20 cellular contexts compared by ENCODE assay signal in the genomic region with DNA sequence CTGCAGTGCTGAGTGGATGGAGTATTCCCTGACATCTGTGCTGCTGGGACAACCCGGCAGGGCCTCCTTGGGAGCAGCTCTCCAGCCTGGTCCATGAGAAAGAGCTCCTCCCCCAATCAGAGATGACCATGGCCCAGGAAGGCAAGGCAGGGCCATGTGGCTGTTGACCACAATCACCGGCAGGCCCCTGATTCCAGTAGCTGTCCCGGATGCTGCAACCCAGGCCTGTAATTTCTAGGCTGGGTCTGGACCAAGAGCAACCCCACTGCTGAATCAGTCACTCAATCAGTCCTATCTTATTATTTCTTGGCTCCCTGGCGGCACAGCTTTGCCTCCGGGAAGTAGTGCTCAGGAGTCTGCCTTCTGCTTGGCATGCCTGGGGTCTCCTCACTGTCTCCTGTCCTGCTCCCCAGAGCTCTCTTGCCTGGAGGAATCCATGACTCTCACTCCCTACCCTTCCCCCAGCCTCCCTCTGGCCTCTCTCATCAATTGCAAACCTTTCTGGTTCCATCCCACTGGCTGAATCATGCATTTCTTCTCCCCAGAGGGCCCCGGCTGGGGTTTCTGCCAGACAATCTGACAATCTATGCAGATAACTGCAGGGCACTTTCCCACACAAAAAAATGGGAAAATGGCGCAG. TPM values are rescaled to one million over a fixed set of nuclear protein-coding genes. Genes with fewer than 3 reads are reported as not detected.
DNase-seq lines count a peak whose midpoint lies in the region; ATAC-seq and TF ChIP-seq lines count a peak whose summit lies in the region.
"Had no signal": no experiment of that assay in that cellular context is flagged by ENCODE, and none has a peak within 500 bp of the region (broad histone marks: within the 10 kb centered on the region; RNA-seq: fewer than 3 reads in every experiment).

No MANE protein-coding gene starts in this region.

- no peak overlapping the region for H3K4me2 ChIP-seq in neuronal stem cell (ENCODE audit: insufficient read depth, low read length, poor library complexity, severe bottlenecking)

- H4K8ac ChIP-seq in neuronal stem cell (ENCODE audit: low read depth, low read length): no peak overlapping the region

- no peaks in the 10 kb centered on the region for H3K79me1 ChIP-seq in neuronal stem cell (ENCODE audit: low read depth, low read length)

- no peak overlapping the region for H3K4ac ChIP-seq in neuronal stem cell (ENCODE audit: low read length)

- DNase-seq in HFFc6: peak; percentile 16
- DNase-seq in cardiac fibroblast (ENCODE audit: low read depth in 2 of 2): peak; percentile 57 to 78
- no peak for DNase-seq in neuronal stem cell (ENCODE audit: low spot score)
- DNase-seq in foreskin keratinocyte: no peak
- no peak for DNase-seq in Calu3
- no peak for DNase-seq in activated CD4-positive, CD25-positive, alpha-beta regulatory T cell (lab: John Stamatoyannopoulos, UW)
- no peak for DNase-seq in iPS-NIHi11 (ENCODE audit: low spot score)
- DNase-seq: activated naive CD4-positive, alpha-beta T cell treated with anti-CD3 and anti-CD28 coated beads, Interleukin-2, amount 10 ng/mL, durations not matched to agents 7 days and 5 days; activated T-cell treated with anti-CD3 and anti-CD28 coated beads, Interleukin-2, amount 50 U/mL, for 48 hours; CD8-positive, alpha-beta memory T cell; cortex of kidney; Karpas-422; NCI-H1092 treated with DMSO at 0.1 percent for 48 hours; NCI-H526; Right ventricle myocardium superior; T-helper 17 cell had no signal

- H3K36me3 Mint-ChIP-seq in HFFc6 (ENCODE audit: low read depth) (0 out of 2 replicates have a peak, but pooled peaks cover 5% of the 10 kb centered on the region), Calu3 (ENCODE audit: insufficient read depth, unreplicated experiment) (no peaks in the 10 kb centered on the region)
- H3K36me3 Mint-ChIP-seq: activated naive CD4-positive, alpha-beta T cell treated with anti-CD3 and anti-CD28 coated beads, Interleukin-2, amount 10 ng/mL, durations not matched to agents 7 days and 5 days; CD8-positive, alpha-beta memory T cell had no signal

- BruUV-seq in Calu3 (replicated peaks; lab: Mats Ljungman, UMichigan): no TSS peak

- CTCF ChIA-PET in Calu3 (lab: Charles Lee): no interaction called here

- no peak overlapping the region for H3K18ac ChIP-seq in neuronal stem cell (ENCODE audit: low read length)

- no CpG with 5 or more reads among the region's 7 CpGs for WGBS in neuronal stem cell (ENCODE audit: extremely low coverage in 2 of 2, insufficient read length in 2 of 2, insufficient replicate concordance in 1 of 2), 2 donors

- H3K27me3 ChIP-seq in ACC112 (ENCODE audit: insufficient read depth, low read length): peaks cover 9% of the 10 kb centered on the region; the same call in 1 of the 2 replicates
- peaks cover 0 to 4% (median 0%) of the 10 kb centered on the region in 3 experiments for H3K27me3 ChIP-seq in neuronal stem cell (ENCODE audit: control insufficient read depth in 3 of 3, insufficient read depth in 3 of 3, low read depth in 1 of 3, low read length in 3 of 3)
- H3K27me3 ChIP-seq in foreskin keratinocyte: peaks cover 38% of the 10 kb centered on the region
- H3K27me3 ChIP-seq: body of pancreas had no signal

- ATAC-seq in foreskin keratinocyte: no peak
- ATAC-seq: body of pancreas, gastrocnemius medialis, T-helper 17 cell had no signal

- TF ChIP-seq CTCF in HFFc6 (IDR thresholded peaks at IDR 0.05): no peak
- TF ChIP-seq CTCF in cardiac fibroblast (IDR thresholded peaks at IDR 0.05; ENCODE audit: low read depth, low read length): no peak
- TF ChIP-seq CTCF in foreskin keratinocyte (conservative IDR thresholded peaks at IDR 0.05): no peak
- TF ChIP-seq CTCF in Calu3 (IDR thresholded peaks at IDR 0.05; ENCODE audit: unreplicated experiment): no peak

- H3K4me3 ChIP-seq in ACC112 (ENCODE audit: low read depth, low read length) (no peak overlapping the region), cardiac fibroblast (replicated peaks in 1 of 2; ENCODE audit: low read depth in 2 of 2, low read length in 2 of 2) (no peak overlapping the region), neuronal stem cell (ENCODE audit: low read length in 2 of 2) (no peak overlapping the region)
- H3K4me3 ChIP-seq: body of pancreas, gastrocnemius medialis had no signal

- H4K91ac ChIP-seq in neuronal stem cell (ENCODE audit: low read depth, low read length, poor library complexity): no peak overlapping the region

- H3K4me3 Mint-ChIP-seq in HFFc6 (no peak overlapping the region), Calu3 (ENCODE audit: low read depth, unreplicated experiment) (no peak overlapping the region)
- H3K4me3 Mint-ChIP-seq: activated naive CD4-positive, alpha-beta T cell treated with anti-CD3 and anti-CD28 coated beads, Interleukin-2, amount 10 ng/mL, durations not matched to agents 7 days and 5 days; CD8-positive, alpha-beta memory T cell; nephron; T-helper 17 cell had no signal

- H3K9me3 Mint-ChIP-seq in HFFc6 (peaks cover 8% of the 10 kb centered on the region; the same call in 1 of the 2 replicates), Calu3 (ENCODE audit: low read depth, unreplicated experiment) (no peaks in the 10 kb centered on the region)
- H3K9me3 Mint-ChIP-seq: nephron had no signal

- peaks cover 38% of the 10 kb centered on the region for H3K27me3 Mint-ChIP-seq in HFFc6 (ENCODE audit: insufficient read depth)
- peaks cover 100% of the 10 kb centered on the region for H3K27me3 Mint-ChIP-seq in Calu3 (ENCODE audit: unreplicated experiment)

- H3K36me3 ChIP-seq in ACC112 (ENCODE audit: insufficient read depth, low read length) (no peaks in the 10 kb centered on the region), neuronal stem cell (replicated peaks in 1 of 2; ENCODE audit: control insufficient read depth in 2 of 2, insufficient read depth in 2 of 2, low read length in 2 of 2) (no peaks in the 10 kb centered on the region)
- H3K36me3 ChIP-seq: gastrocnemius medialis had no signal

- H3K4me1 ChIP-seq in ACC112 (ENCODE audit: control insufficient read depth, insufficient read depth, low read length, unreplicated experiment) (peaks cover 18% of the 10 kb centered on the region), neuronal stem cell (ENCODE audit: control insufficient read depth in 2 of 2, insufficient read depth in 1 of 2, low read depth in 1 of 2, low read length in 2 of 2) (no peaks in the 10 kb centered on the region), foreskin keratinocyte (no peaks in the 10 kb centered on the region)
- H3K4me1 ChIP-seq: gastrocnemius medialis had no signal

- no peaks in the 10 kb centered on the region for H3K9me3 ChIP-seq in neuronal stem cell (replicated peaks in 1 of 2; ENCODE audit: control insufficient read depth in 2 of 2, insufficient read depth in 1 of 2, low read depth in 1 of 2, low read length in 2 of 2)
- H3K9me3 ChIP-seq: gastrocnemius medialis had no signal

- no peak overlapping the region for H3K14ac ChIP-seq in neuronal stem cell (ENCODE audit: low read length)

- no peaks in the 10 kb centered on the region for H3K79me2 ChIP-seq in ACC112 (ENCODE audit: control insufficient read depth, insufficient read depth, low read length, unreplicated experiment)

- H3K4me1 Mint-ChIP-seq in HFFc6 (ENCODE audit: low read depth) (peaks cover 25% of the 10 kb centered on the region), Calu3 (ENCODE audit: low read depth, unreplicated experiment) (no peaks in the 10 kb centered on the region)
- H3K4me1 Mint-ChIP-seq: activated naive CD4-positive, alpha-beta T cell treated with anti-CD3 and anti-CD28 coated beads, Interleukin-2, amount 10 ng/mL, durations not matched to agents 7 days and 5 days; CD8-positive, alpha-beta memory T cell; T-helper 17 cell had no signal

- H3K23ac ChIP-seq in neuronal stem cell (ENCODE audit: low read depth, low read length, poor library complexity): no peak overlapping the region

- intact Hi-C loops in Calu3 (cut with micrococcal nuclease; ENCODE audit: unreplicated experiment): no loop called here

- H2BK5ac ChIP-seq in neuronal stem cell (ENCODE audit: low read length): no peak overlapping the region

- no peak overlapping the region for H2BK12ac ChIP-seq in neuronal stem cell (ENCODE audit: low read length)

- H3K27ac Mint-ChIP-seq in HFFc6: peak overlapping the region; percentile 47; the same call in 1 of the 2 replicates
- H3K27ac Mint-ChIP-seq in Calu3 (ENCODE audit: unreplicated experiment): no peak overlapping the region
- H3K27ac Mint-ChIP-seq: activated naive CD4-positive, alpha-beta T cell treated with anti-CD3 and anti-CD28 coated beads, Interleukin-2, amount 10 ng/mL, durations not matched to agents 7 days and 5 days; CD8-positive, alpha-beta memory T cell; T-helper 17 cell had no signal

- no peak overlapping the region for H2BK120ac ChIP-seq in neuronal stem cell (ENCODE audit: low read depth, low read length)

- H2AFZ ChIP-seq in ACC112 (ENCODE audit: low read length, unreplicated experiment): peak overlapping the region; percentile 51
- no peak overlapping the region for H2AFZ ChIP-seq in neuronal stem cell (ENCODE audit: low read length)

- no peak overlapping the region for H3K9ac ChIP-seq in neuronal stem cell (ENCODE audit: low read depth, low read length, poor library complexity)

- no peak overlapping the region for H2AK5ac ChIP-seq in neuronal stem cell (ENCODE audit: low read depth, low read length)

- H3K27ac ChIP-seq in ACC112 (ENCODE audit: low read depth, low read length) (peak overlapping the region; percentile 46), neuronal stem cell (replicated peaks; ENCODE audit: low read length) (no peak overlapping the region), foreskin keratinocyte (no peak overlapping the region)
- H3K27ac ChIP-seq: body of pancreas, gastrocnemius medialis had no signal

- H2BK15ac ChIP-seq in neuronal stem cell (ENCODE audit: low read length): peak overlapping the region; percentile 8

RNA-seq across cellular contexts. Expression of a gene that starts 32.6 kb away (rescaled TPM):
- total RNA-seq in HFFc6 (2021; fragmentation: NEBNext Ultra II Directional; extraction: Animal tissue kit (Norgen Biotek cat#: 25700)): 1 to 10 TPM; 1.2 to 2.1 (median 1.4) TPM
- 0.06 TPM for polyA plus RNA-seq in neuronal stem cell (2013, experiment 1 of 2)
- 0.10 TPM for polyA plus RNA-seq in neuronal stem cell (2013, experiment 2 of 2)
- total RNA-seq in foreskin keratinocyte: not detected in 2 replicates
- polyA plus RNA-seq in foreskin keratinocyte: not detected in 2 replicates
- total RNA-seq in Calu3 (2022): not detected in 2 replicates
- total RNA-seq: CD8-positive, alpha-beta memory T cell had no signal
- polyA plus RNA-seq: CD8-positive, alpha-beta memory T cell had no signal

Comparison
In these comparisons a context has a peak if more than half of its experiments do, and no peak if none do; other contexts are left out.
1. DNase-seq: peak in HFFc6 (single experiment) and cardiac fibroblast (2 of 2); none in neuronal stem cell (single experiment), foreskin keratinocyte (0 of 2), Calu3 (single experiment), activated CD4-positive, CD25-positive, alpha-beta regulatory T cell (0 of 4) and iPS-NIHi11 (single experiment).